In the genomic region with DNA sequence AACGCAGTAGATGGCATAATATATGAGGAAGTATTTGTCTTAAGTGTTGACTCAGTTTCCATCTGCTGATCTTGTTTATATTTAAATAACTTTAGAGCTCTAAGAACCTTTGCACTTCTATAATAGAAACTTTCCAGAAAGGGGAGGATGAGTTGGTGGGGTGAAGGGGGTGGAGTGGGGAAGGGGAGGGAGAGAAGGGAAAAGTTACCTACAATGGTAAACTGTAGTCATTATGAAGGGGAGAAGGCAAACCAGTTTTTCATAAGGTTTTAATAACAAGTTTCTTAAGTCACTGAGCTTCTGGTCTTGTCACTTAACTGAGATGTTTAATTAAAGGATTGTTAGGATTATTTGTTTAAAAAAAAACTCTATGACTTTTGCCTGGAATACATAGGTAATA, we compare ENCODE assay signal across 1 cellular context.
TF ChIP-seq lines count a peak whose summit lies in the region.

No MANE protein-coding gene starts in this region.

TF ChIP-seq in GM23338, 12 proteins besides CTCF, POLR2A, EP300 and RAD21 (continued from another document):
- TF ChIP-seq, protein P1, sequence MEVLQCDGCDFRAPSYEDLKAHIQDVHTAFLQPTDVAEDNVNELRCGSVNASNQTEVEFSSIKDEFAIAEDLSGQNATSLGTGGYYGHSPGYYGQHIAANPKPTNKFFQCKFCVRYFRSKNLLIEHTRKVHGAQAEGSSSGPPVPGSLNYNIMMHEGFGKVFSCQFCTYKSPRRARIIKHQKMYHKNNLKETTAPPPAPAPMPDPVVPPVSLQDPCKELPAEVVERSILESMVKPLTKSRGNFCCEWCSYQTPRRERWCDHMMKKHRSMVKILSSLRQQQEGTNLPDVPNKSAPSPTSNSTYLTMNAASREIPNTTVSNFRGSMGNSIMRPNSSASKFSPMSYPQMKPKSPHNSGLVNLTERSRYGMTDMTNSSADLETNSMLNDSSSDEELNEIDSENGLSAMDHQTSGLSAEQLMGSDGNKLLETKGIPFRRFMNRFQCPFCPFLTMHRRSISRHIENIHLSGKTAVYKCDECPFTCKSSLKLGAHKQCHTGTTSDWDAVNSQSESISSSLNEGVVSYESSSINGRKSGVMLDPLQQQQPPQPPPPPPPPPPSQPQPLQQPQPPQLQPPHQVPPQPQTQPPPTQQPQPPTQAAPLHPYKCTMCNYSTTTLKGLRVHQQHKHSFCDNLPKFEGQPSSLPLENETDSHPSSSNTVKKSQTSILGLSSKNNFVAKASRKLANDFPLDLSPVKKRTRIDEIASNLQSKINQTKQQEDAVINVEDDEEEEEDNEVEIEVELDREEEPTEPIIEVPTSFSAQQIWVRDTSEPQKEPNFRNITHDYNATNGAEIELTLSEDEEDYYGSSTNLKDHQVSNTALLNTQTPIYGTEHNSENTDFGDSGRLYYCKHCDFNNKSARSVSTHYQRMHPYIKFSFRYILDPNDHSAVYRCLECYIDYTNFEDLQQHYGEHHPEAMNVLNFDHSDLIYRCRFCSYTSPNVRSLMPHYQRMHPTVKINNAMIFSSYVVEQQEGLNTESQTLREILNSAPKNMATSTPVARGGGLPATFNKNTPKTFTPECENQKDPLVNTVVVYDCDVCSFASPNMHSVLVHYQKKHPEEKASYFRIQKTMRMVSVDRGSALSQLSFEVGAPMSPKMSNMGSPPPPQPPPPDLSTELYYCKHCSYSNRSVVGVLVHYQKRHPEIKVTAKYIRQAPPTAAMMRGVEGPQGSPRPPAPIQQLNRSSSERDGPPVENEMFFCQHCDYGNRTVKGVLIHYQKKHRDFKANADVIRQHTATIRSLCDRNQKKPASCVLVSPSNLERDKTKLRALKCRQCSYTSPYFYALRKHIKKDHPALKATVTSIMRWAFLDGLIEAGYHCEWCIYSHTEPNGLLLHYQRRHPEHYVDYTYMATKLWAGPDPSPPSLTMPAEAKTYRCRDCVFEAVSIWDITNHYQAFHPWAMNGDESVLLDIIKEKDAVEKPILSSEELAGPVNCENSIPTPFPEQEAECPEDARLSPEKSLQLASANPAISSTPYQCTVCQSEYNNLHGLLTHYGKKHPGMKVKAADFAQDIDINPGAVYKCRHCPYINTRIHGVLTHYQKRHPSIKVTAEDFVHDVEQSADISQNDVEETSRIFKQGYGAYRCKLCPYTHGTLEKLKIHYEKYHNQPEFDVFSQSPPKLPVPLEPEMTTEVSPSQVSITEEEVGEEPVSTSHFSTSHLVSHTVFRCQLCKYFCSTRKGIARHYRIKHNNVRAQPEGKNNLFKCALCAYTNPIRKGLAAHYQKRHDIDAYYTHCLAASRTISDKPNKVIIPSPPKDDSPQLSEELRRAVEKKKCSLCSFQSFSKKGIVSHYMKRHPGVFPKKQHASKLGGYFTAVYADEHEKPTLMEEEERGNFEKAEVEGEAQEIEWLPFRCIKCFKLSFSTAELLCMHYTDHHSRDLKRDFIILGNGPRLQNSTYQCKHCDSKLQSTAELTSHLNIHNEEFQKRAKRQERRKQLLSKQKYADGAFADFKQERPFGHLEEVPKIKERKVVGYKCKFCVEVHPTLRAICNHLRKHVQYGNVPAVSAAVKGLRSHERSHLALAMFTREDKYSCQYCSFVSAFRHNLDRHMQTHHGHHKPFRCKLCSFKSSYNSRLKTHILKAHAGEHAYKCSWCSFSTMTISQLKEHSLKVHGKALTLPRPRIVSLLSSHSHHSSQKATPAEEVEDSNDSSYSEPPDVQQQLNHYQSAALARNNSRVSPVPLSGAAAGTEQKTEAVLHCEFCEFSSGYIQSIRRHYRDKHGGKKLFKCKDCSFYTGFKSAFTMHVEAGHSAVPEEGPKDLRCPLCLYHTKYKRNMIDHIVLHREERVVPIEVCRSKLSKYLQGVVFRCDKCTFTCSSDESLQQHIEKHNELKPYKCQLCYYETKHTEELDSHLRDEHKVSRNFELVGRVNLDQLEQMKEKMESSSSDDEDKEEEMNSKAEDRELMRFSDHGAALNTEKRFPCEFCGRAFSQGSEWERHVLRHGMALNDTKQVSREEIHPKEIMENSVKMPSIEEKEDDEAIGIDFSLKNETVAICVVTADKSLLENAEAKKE (CRISPR knock-in tag; IDR thresholded peaks at IDR 0.05): no peak
